Comparison of ENCODE assay signal across 32 cellular contexts in the genomic region with DNA sequence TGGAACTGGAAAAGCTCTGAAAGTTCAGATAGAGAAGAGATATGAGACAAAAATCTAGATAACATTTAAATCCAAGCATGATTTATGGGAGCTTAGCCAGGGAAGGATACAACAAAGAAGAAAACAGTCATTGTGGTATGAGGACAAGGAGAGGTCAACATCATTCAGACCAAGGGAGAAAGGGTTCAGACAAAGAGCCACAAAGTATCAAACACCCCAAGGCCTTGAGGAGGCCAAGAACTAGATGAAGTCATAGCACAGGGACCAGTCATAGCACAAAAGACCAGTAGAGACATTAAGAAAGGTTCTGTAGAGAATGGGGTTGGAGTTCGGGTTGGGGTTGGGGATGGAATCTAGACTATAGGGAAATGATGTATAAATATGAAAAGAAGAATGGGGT.
"Had no signal": no experiment of that assay in that cellular context is flagged by ENCODE, and none has a peak within 500 bp of the region (broad histone marks: within the 10 kb centered on the region; RNA-seq: fewer than 3 reads in every experiment).

No MANE protein-coding gene starts in this region.

- DNase-seq: hypothalamus; immature natural killer cell; kidney; left colon; left lung; lower lobe of right lung; mammary epithelial cell; mesenchymal stem cell; naive B cell; natural killer cell; nephron progenitor cell; occipital lobe; ovary; posterior cingulate gyrus; retina; right cardiac atrium; stimulated activated CD4-positive, alpha-beta T cell treated with anti-CD3 and anti-CD28 coated beads, Interleukin-12 subunit alpha, Interleukin-12 subunit beta, amount 100 ng/mL, for 4 hours; stimulated activated CD4-positive, alpha-beta T cell treated with anti-CD3 and anti-CD28 coated beads, Interleukin-15, amount 100 ng/mL, for 24 hours; stimulated activated CD4-positive, alpha-beta T cell treated with anti-CD3 and anti-CD28 coated beads, Interleukin-2, amount 100 ng/mL, for 24 hours; stimulated activated CD4-positive, alpha-beta T cell treated with anti-CD3 and anti-CD28 coated beads, Interleukin-4, amount 100 ng/mL, for 1 hour; stimulated activated naive B cell treated with anti-CD40 and anti-IgM and Interleukin-4, amounts not matched to agents 10 μg/mL and 1 μg/mL and 100 μg/mL, for 72 hours; stimulated activated naive CD8-positive, alpha-beta T cell treated with anti-CD3 and anti-CD28 coated beads, Interleukin-15, Interleukin-2, amounts not matched to agents 100 U/mL and 50 U/mL, for 24 hours; stomach; upper lobe of left lung had no signal

- H3K4me1 Mint-ChIP-seq: immature natural killer cell; naive B cell; natural killer cell; nephron progenitor cell; stimulated activated naive B cell treated with anti-CD40 and anti-IgM and Interleukin-4, amounts not matched to agents 10 μg/mL and 1 μg/mL and 100 μg/mL, for 72 hours had no signal

- H3K27ac ChIP-seq: left lung, lower lobe of right lung, neural progenitor cell, neutrophil, ovary, prostate gland, skin epidermis, stomach, thoracic aorta, tibial nerve, upper lobe of left lung had no signal

- H3K4me2 ChIP-seq: neural progenitor cell had no signal

- H3K36me3 ChIP-seq: left lung, neural progenitor cell, neutrophil, ovary, prostate gland had no signal

- H3K27me3 ChIP-seq: left lung, neural progenitor cell, neutrophil, ovary, stomach, tibial nerve, upper lobe of left lung had no signal

- H3K36me3 Mint-ChIP-seq: naive B cell; natural killer cell; stimulated activated naive B cell treated with anti-CD40 and anti-IgM and Interleukin-4, amounts not matched to agents 10 μg/mL and 1 μg/mL and 100 μg/mL, for 72 hours had no signal

- H3K9me3 ChIP-seq: left lung, lower lobe of right lung, neutrophil, ovary, prostate gland, stomach, thoracic aorta, tibial nerve, upper lobe of left lung had no signal

- H3K4me3 ChIP-seq: left lung, lower lobe of right lung, neural progenitor cell, ovary, prostate gland, skin epidermis, stomach, thoracic aorta, tibial nerve, upper lobe of left lung had no signal

- H3K9me3 Mint-ChIP-seq: immature natural killer cell; natural killer cell; nephron progenitor cell; neural progenitor cell; stimulated activated naive B cell treated with anti-CD40 and anti-IgM and Interleukin-4, amounts not matched to agents 10 μg/mL and 1 μg/mL and 100 μg/mL, for 72 hours had no signal

- H3K27me3 Mint-ChIP-seq: stimulated activated naive B cell treated with anti-CD40 and anti-IgM and Interleukin-4, amounts not matched to agents 10 μg/mL and 1 μg/mL and 100 μg/mL, for 72 hours had no signal

- H3K9ac ChIP-seq: neural progenitor cell had no signal

- H2AFZ ChIP-seq: neural progenitor cell had no signal

- H3K4me1 ChIP-seq: left lung, neural progenitor cell, prostate gland, tibial nerve had no signal

- FAIRE-seq: islet of Langerhans, kidney, urothelium cell line had no signal

- H3K27ac Mint-ChIP-seq: immature natural killer cell; natural killer cell; nephron progenitor cell; neural progenitor cell; stimulated activated naive B cell treated with anti-CD40 and anti-IgM and Interleukin-4, amounts not matched to agents 10 μg/mL and 1 μg/mL and 100 μg/mL, for 72 hours had no signal

- H3K4me3 Mint-ChIP-seq: immature natural killer cell; naive B cell; natural killer cell; nephron progenitor cell; neural progenitor cell; stimulated activated naive B cell treated with anti-CD40 and anti-IgM and Interleukin-4, amounts not matched to agents 10 μg/mL and 1 μg/mL and 100 μg/mL, for 72 hours had no signal
